ENCODE assay signal across 19 cellular contexts in genomic region chr7:138254444-138254843, GRCh38.
DNase-seq lines count a peak whose midpoint lies in the region; ATAC-seq, FAIRE-seq and TF ChIP-seq lines count a peak whose summit lies in the region.
"Had no signal": no experiment of that assay in that cellular context is flagged by ENCODE, and none has a peak within 500 bp of the region (broad histone marks: within the 10 kb centered on the region; RNA-seq: fewer than 3 reads in every experiment).

No MANE protein-coding gene starts in this region.

- no peak overlapping the region for H3K4me3 Mint-ChIP-seq in neural progenitor cell
- H3K4me3 Mint-ChIP-seq: CD4-positive, alpha-beta T cell; H9 had no signal

- peaks cover 14% of the 10 kb centered on the region for H3K36me3 Mint-ChIP-seq in neural progenitor cell

- no peak for FAIRE-seq in HepG2 (lab: Jason Lieb, UNC)
- no peak for FAIRE-seq in K562 (lab: Jason Lieb, UNC)
- FAIRE-seq: A549, GM12892, GM18507 had no signal

- H2AFZ ChIP-seq in HepG2 (ENCODE audit: low read length): no peak overlapping the region
- H2AFZ ChIP-seq in K562 (ENCODE audit: low read depth, low read length): peak overlapping the region; percentile 25; the same call in 1 of the 2 replicates
- no peak overlapping the region for H2AFZ ChIP-seq in neural progenitor cell (replicated peaks)

- H3K4me2 ChIP-seq in HepG2 (ENCODE audit: low read depth, low read length): no peak overlapping the region
- H3K4me2 ChIP-seq in K562 (ENCODE audit: insufficient read depth, low read length): no peak overlapping the region; the same call in 1 of the 2 replicates
- H3K4me2 ChIP-seq in neural progenitor cell: no peak overlapping the region
- H3K4me2 ChIP-seq: A549 had no signal

- H3K4me1 ChIP-seq in HepG2 (ENCODE audit: insufficient read depth, low read length) (peaks cover 34% of the 10 kb centered on the region), right lobe of liver (no peaks in the 10 kb centered on the region), K562 (replicated peaks in 1 of 2; ENCODE audit: control insufficient read depth in 2 of 2, insufficient read depth in 2 of 2, low read length in 2 of 2) (peaks cover 0 to 25% of the 10 kb centered on the region in 2 experiments; a peak in 4 of 5 replicates), neural progenitor cell (peaks cover 11% of the 10 kb centered on the region)
- H3K4me1 ChIP-seq: A549 had no signal

- peaks cover 11% of the 10 kb centered on the region for H3K27me3 Mint-ChIP-seq in neural progenitor cell (ENCODE audit: insufficient read depth, low read depth)
- H3K27me3 Mint-ChIP-seq: CD4-positive, alpha-beta T cell had no signal

- peaks cover 2% of the 10 kb centered on the region for H3F3A ChIP-seq in neural progenitor cell (ENCODE audit: low read depth)

- ATAC-seq in HepG2 (no peak), right lobe of liver (no peak), K562 (peak; percentile 39; the same call in 2 of the 3 replicates), GM21619 (IDR thresholded peaks at IDR 0.05; ENCODE audit: unreplicated experiment) (no peak)
- ATAC-seq: A549 had no signal

- POLR2A ChIA-PET in HepG2 (lab: Yijun Ruan, JAX) (interaction anchor here (0.6 kb wide), 1 partner anchor 93 kb away, joined by 3 read pairs; no protein-coding TSS in a partner anchor), K562 (lab: Yijun Ruan, JAX) (no interaction called here)

- WGBS in HepG2 (ENCODE audit: low lambda C conversion rate): 87% methylated on average over 5 of the region's 5 CpGs
- 72% methylated on average over 5 of the region's 5 CpGs for WGBS in right lobe of liver (ENCODE audit: insufficient coverage, low coverage, low lambda C conversion rate, missing lambda C conversion rate)
- WGBS in K562 (ENCODE audit: insufficient coverage, low coverage, missing lambda C conversion rate): 46% methylated on average over 5 of the region's 5 CpGs

- no peaks in the 10 kb centered on the region for H3K9me1 ChIP-seq in K562 (ENCODE audit: control insufficient read depth, insufficient read depth, low read length)

- intact Hi-C loops in HepG2 (cut with micrococcal nuclease; ENCODE audit: unreplicated experiment): loop anchor here (10.0 kb wide), 1 partner anchor 210 kb away; the partner anchor contains the start of gene TRIM24
- intact Hi-C loops in right lobe of liver (cut with DNase I): no loop called here
- intact Hi-C loops in K562 (cut with micrococcal nuclease): loop anchor here (10.0 kb wide), 1 partner anchor 250 kb away; the partner anchor contains the start of gene CREB3L2

- H4K20me1 ChIP-seq in HepG2 (ENCODE audit: insufficient read depth, low read length): no peaks in the 10 kb centered on the region
- H4K20me1 ChIP-seq in K562 (replicated peaks; ENCODE audit: control insufficient read depth, insufficient read depth, low read length): no peaks in the 10 kb centered on the region
- H4K20me1 ChIP-seq in neural progenitor cell (ENCODE audit: low read depth): no peaks in the 10 kb centered on the region

- H3K27ac Mint-ChIP-seq in neural progenitor cell: peak overlapping the region; percentile 30
- H3K27ac Mint-ChIP-seq: CD4-positive, alpha-beta T cell had no signal

- no TSS peak for BruUV-seq in HepG2 (replicated peaks; lab: Mats Ljungman, UMichigan)
- BruUV-seq in K562 (replicated peaks; lab: Mats Ljungman, UMichigan): no TSS peak

- H3K27me3 ChIP-seq in HepG2 (ENCODE audit: control insufficient read depth in 1 of 2, insufficient read depth in 2 of 2, low read length in 2 of 2): no peaks in the 10 kb centered on the region
- no peaks in the 10 kb centered on the region for H3K27me3 ChIP-seq in right lobe of liver
- H3K27me3 ChIP-seq in K562 (ENCODE audit: control insufficient read depth in 2 of 2, insufficient read depth in 2 of 2, low read length in 2 of 2): no peaks in the 10 kb centered on the region
- no peaks in the 10 kb centered on the region for H3K27me3 ChIP-seq in neural progenitor cell

- H3K27ac ChIP-seq in HepG2 (ENCODE audit: extremely low read length, insufficient read depth, low read length): no peak overlapping the region
- no peak overlapping the region for H3K27ac ChIP-seq in right lobe of liver
- no peak overlapping the region for H3K27ac ChIP-seq in K562 (ENCODE audit: extremely low read depth, low read depth, low read length)
- H3K27ac ChIP-seq in neural progenitor cell: no peak overlapping the region
- H3K27ac ChIP-seq: 22Rv1, A549, C4-2B had no signal

- in situ Hi-C loops in HepG2 (cut with HindIII; ENCODE audit: extremely low pct_ligation_motif_present, low pct_unique_long_range_greater_than_20kb) (no loop called here), K562 (cut with MboI) (no loop called here)

- peaks cover 13% of the 10 kb centered on the region for H3K9me3 ChIP-seq in HepG2 (ENCODE audit: low read length)
- peaks cover 0 to 4% (median 0%) of the 10 kb centered on the region in 4 donors for H3K9me3 ChIP-seq in right lobe of liver
- peaks cover 8% of the 10 kb centered on the region for H3K9me3 ChIP-seq in K562 (replicated peaks; ENCODE audit: control insufficient read depth, insufficient read depth, low read depth, low read length)
- H3K9me3 ChIP-seq in neural progenitor cell (ENCODE audit: low read depth): peaks cover 3% of the 10 kb centered on the region

- no peaks in the 10 kb centered on the region for H3K36me3 ChIP-seq in HepG2 (replicated peaks in 1 of 2; ENCODE audit: control insufficient read depth in 1 of 2, insufficient read depth in 2 of 2, low read length in 2 of 2)
- no peaks in the 10 kb centered on the region for H3K36me3 ChIP-seq in right lobe of liver
- H3K36me3 ChIP-seq in K562 (ENCODE audit: control insufficient read depth, insufficient read depth, low read length): no peaks in the 10 kb centered on the region
- H3K36me3 ChIP-seq in neural progenitor cell: no peaks in the 10 kb centered on the region

- TF ChIP-seq EP300 in HepG2 (IDR thresholded peaks at IDR 0.05; ENCODE audit: low read depth in 2 of 2, low read length in 2 of 2): no peak
- no peak for TF ChIP-seq EP300 in HepG2 (CRISPR knock-in tag; IDR thresholded peaks at IDR 0.05; ENCODE audit: borderline replicate concordance)
- no peak for TF ChIP-seq EP300 in K562 (IDR thresholded peaks at IDR 0.05; ENCODE audit: low read length)

- CTCF ChIA-PET in HepG2 (lab: Yijun Ruan, JAX; ENCODE audit: low intra/inter-chr PET ratio, low total read pairs) (no interaction called here), K562 (lab: Yijun Ruan, JAX; ENCODE audit: low intra/inter-chr PET ratio) (no interaction called here)

- H3K4me1 Mint-ChIP-seq in neural progenitor cell: peaks cover 12% of the 10 kb centered on the region

- H3K4me3 ChIP-seq in HepG2 (replicated peaks in 1 of 3; ENCODE audit: insufficient read depth in 1 of 3, low read depth in 2 of 3, low read length in 3 of 3): no peak overlapping the region
- H3K4me3 ChIP-seq in right lobe of liver: no peak overlapping the region
- H3K4me3 ChIP-seq in K562: no peak overlapping the region
- no peak overlapping the region for H3K4me3 ChIP-seq in neural progenitor cell
- H3K4me3 ChIP-seq: A549 had no signal

- H3K9ac ChIP-seq in HepG2 (ENCODE audit: insufficient read depth, low read depth, low read length): no peak overlapping the region
- no peak overlapping the region for H3K9ac ChIP-seq in K562 (ENCODE audit: insufficient read depth in 1 of 2, low read depth in 2 of 2, low read length in 2 of 2)
- no peak overlapping the region for H3K9ac ChIP-seq in neural progenitor cell

- TF ChIP-seq CTCF in HepG2 (CRISPR knock-in tag; IDR thresholded peaks at IDR 0.05) (no peak), right lobe of liver (IDR thresholded peaks at IDR 0.05) (no peak), K562 (IDR thresholded peaks at IDR 0.05 in 2 of 3, conservative IDR thresholded peaks at IDR 0.05 in 1 of 3; ENCODE audit: insufficient read depth in 2 of 3, low read depth in 1 of 3, low read length in 3 of 3) (peak in 1 of 3 experiments; percentile 22; a peak in 1 of 6 replicates), neural progenitor cell (IDR thresholded peaks at IDR 0.05) (no peak)

- no peaks in the 10 kb centered on the region for H3K79me2 ChIP-seq in HepG2 (ENCODE audit: insufficient read depth, low read length)
- H3K79me2 ChIP-seq in K562 (ENCODE audit: control insufficient read depth, insufficient read depth, low read length): no peaks in the 10 kb centered on the region
- no peaks in the 10 kb centered on the region for H3K79me2 ChIP-seq in neural progenitor cell (ENCODE audit: low read depth)

- DNase-seq in HepG2 (ENCODE audit: low spot score) (no peak), right lobe of liver (no peak), K562 (ENCODE audit: extremely low read depth in 1 of 4, low spot score in 3 of 4) (peak in 1 of 4 experiments; percentile 40), neural progenitor cell (ENCODE audit: low spot score) (no peak), occipital lobe (lab: John Stamatoyannopoulos, UW) (no peak), NCI-H526 (lab: John Stamatoyannopoulos, UW) (no peak)
- DNase-seq: AML-193; CD4-positive, alpha-beta T cell; DMS153; DMS79; GDM1; GOT3; H9 had no signal

- TF ChIP-seq RAD21 in HepG2 (CRISPR knock-in tag; IDR thresholded peaks at IDR 0.05) (no peak), K562 (CRISPR knock-in tag; conservative IDR thresholded peaks at IDR 0.05 in 1 of 2, IDR thresholded peaks at IDR 0.05 in 1 of 2) (peak in 1 of 2 experiments; percentile 39; a peak in 1 of 4 replicates)

- peaks cover 49% of the 10 kb centered on the region for H3K9me3 Mint-ChIP-seq in neural progenitor cell
- H3K9me3 Mint-ChIP-seq: CD4-positive, alpha-beta T cell had no signal

- TF ChIP-seq POLR2A in HepG2 (IDR thresholded peaks at IDR 0.05; ENCODE audit: insufficient read depth in 1 of 2, low read depth in 2 of 2, low read length in 2 of 2): no peak
- no peak for TF ChIP-seq POLR2A in right lobe of liver (IDR thresholded peaks at IDR 0.05)
- TF ChIP-seq POLR2A in K562 (conservative IDR thresholded peaks at IDR 0.05): no peak

TF ChIP-seq in HepG2, 621 proteins besides CTCF, POLR2A, EP300 and RAD21:
- TF ChIP-seq ZFX (CRISPR knock-in tag; IDR thresholded peaks at IDR 0.05; ENCODE audit: low read depth) (no peak), JARID2 (CRISPR knock-in tag; IDR thresholded peaks at IDR 0.05; ENCODE audit: insufficient replicate concordance) (no peak), POGZ (CRISPR knock-in tag; IDR thresholded peaks at IDR 0.05) (peak; percentile 29; the same call in 1 of the 2 replicates)

TF ChIP-seq in K562, 482 proteins besides CTCF, POLR2A, EP300 and RAD21 (continues in another document):
- TF ChIP-seq, protein P1, sequence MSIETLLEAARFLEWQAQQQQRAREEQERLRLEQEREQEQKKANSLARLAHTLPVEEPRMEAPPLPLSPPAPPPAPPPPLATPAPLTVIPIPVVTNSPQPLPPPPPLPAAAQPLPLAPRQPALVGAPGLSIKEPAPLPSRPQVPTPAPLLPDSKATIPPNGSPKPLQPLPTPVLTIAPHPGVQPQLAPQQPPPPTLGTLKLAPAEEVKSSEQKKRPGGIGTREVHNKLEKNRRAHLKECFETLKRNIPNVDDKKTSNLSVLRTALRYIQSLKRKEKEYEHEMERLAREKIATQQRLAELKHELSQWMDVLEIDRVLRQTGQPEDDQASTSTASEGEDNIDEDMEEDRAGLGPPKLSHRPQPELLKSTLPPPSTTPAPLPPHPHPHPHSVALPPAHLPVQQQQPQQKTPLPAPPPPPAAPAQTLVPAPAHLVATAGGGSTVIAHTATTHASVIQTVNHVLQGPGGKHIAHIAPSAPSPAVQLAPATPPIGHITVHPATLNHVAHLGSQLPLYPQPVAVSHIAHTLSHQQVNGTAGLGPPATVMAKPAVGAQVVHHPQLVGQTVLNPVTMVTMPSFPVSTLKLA (conservative IDR thresholded peaks at IDR 0.05): peak in 1 of 2 experiments; percentile 57; a peak in 2 of 4 replicates

Comparison
In these comparisons a context has a peak if more than half of its experiments do, and no peak if none do; other contexts are left out.
1. intact Hi-C loops: an anchor here in HepG2 (10.0 kb wide) and K562 (10.0 kb wide); none called in right lobe of liver.
2. Of the 241 proteins assayed by ChIP-seq in both HepG2 and K562: peak only in HepG2: none; only in K562: ESRRA, FOXA3, FOXK2, RAD51 and USF2; in both: none; in neither: 231; mixed calls (peak in some experiments, not most) for 5.